In genomic region chr13:102141625-102142472, GRCh38 we compare ENCODE assay signal across 9 cellular contexts.
DNase-seq lines count a peak whose midpoint lies in the region; ATAC-seq and TF ChIP-seq lines count a peak whose summit lies in the region.
"Had no signal": no experiment of that assay in that cellular context is flagged by ENCODE, and none has a peak within 500 bp of the region (broad histone marks: within the 10 kb centered on the region; RNA-seq: fewer than 3 reads in every experiment).

No MANE protein-coding gene starts in this region.

- H3K4me1 Mint-ChIP-seq in T-cell = no peaks in the 10 kb centered on the region
- no peaks in the 10 kb centered on the region for H3K4me1 Mint-ChIP-seq in stimulated activated effector memory CD8-positive, alpha-beta T cell treated with anti-CD3 and anti-CD28 coated beads, Interleukin-12 subunit alpha, Interleukin-12 subunit beta, amount 100 ng/mL, for 72 hours

- no peaks in the 10 kb centered on the region for H3K36me3 Mint-ChIP-seq in T-cell
- H3K36me3 Mint-ChIP-seq in stimulated activated effector memory CD8-positive, alpha-beta T cell treated with anti-CD3 and anti-CD28 coated beads, Interleukin-12 subunit alpha, Interleukin-12 subunit beta, amount 100 ng/mL, for 72 hours = no peaks in the 10 kb centered on the region

- no peak for TF ChIP-seq POLR2A in adrenal gland (IDR thresholded peaks at IDR 0.05)

- H3K27ac Mint-ChIP-seq in T-cell = no peak overlapping the region
- no peak overlapping the region for H3K27ac Mint-ChIP-seq in stimulated activated effector memory CD8-positive, alpha-beta T cell treated with anti-CD3 and anti-CD28 coated beads, Interleukin-12 subunit alpha, Interleukin-12 subunit beta, amount 100 ng/mL, for 72 hours

- H3K27ac ChIP-seq in adrenal gland (no peak overlapping the region), left lung (no peak overlapping the region)
- H3K27ac ChIP-seq: SJSA1 had no signal

- H3K9me3 ChIP-seq in adrenal gland (replicated peaks in 1 of 3) (no peaks in the 10 kb centered on the region), left lung (no peaks in the 10 kb centered on the region)
- H3K9me3 ChIP-seq: SJSA1 had no signal

- DNase-seq in GM04504 (ENCODE audit: low read depth) = peak; percentile 1
- DNase-seq in HPDE6-E6E7 (ENCODE audit: extremely low spot score) = peak; percentile 13
- no peak for DNase-seq in adrenal gland
- no peak for DNase-seq in left lung
- no peak for DNase-seq in T-cell
- no peak for DNase-seq in stimulated activated effector memory CD8-positive, alpha-beta T cell treated with anti-CD3 and anti-CD28 coated beads, Interleukin-12 subunit alpha, Interleukin-12 subunit beta, amount 100 ng/mL, for 72 hours (ENCODE audit: low spot score in 2 of 2)
- no peak for DNase-seq in activated CD4-positive, alpha-beta T cell treated with anti-CD3 and anti-CD28 coated beads for 4 hours

- CTCF ChIA-PET in T-cell (lab: Charles Lee) = interaction anchor here in 1 of 2 donors (0.6 to 1.7 kb wide), 4 partner anchors 115 to 981 kb away, joined by 3 to 4 read pairs (median 3); no protein-coding TSS in a partner anchor

- WGBS in adrenal gland, 4 donors = 24 to 34% (median 28%) methylated on average over 4 of the region's 4 CpGs

- H3K36me3 ChIP-seq in adrenal gland (replicated peaks in 1 of 2) = no peaks in the 10 kb centered on the region
- no peaks in the 10 kb centered on the region for H3K36me3 ChIP-seq in left lung
- H3K36me3 ChIP-seq: SJSA1 had no signal

- intact Hi-C loops in adrenal gland (cut with DNase I) (no loop called here), left lung (cut with DNase I) (no loop called here)

- no peaks in the 10 kb centered on the region for H3K4me1 ChIP-seq in adrenal gland (replicated peaks in 1 of 2)
- no peaks in the 10 kb centered on the region for H3K4me1 ChIP-seq in left lung
- H3K4me1 ChIP-seq: SJSA1 had no signal

- no peaks in the 10 kb centered on the region for H3K9me3 Mint-ChIP-seq in T-cell
- no peaks in the 10 kb centered on the region for H3K9me3 Mint-ChIP-seq in stimulated activated effector memory CD8-positive, alpha-beta T cell treated with anti-CD3 and anti-CD28 coated beads, Interleukin-12 subunit alpha, Interleukin-12 subunit beta, amount 100 ng/mL, for 72 hours

- ATAC-seq in left lung = peak; percentile 39
- no peak for ATAC-seq in HG03469 (IDR thresholded peaks at IDR 0.05; ENCODE audit: unreplicated experiment)
- ATAC-seq in T-cell (replicated peaks in 1 of 4) = no peak
- ATAC-seq in stimulated activated effector memory CD8-positive, alpha-beta T cell treated with anti-CD3 and anti-CD28 coated beads, Interleukin-12 subunit alpha, Interleukin-12 subunit beta, amount 100 ng/mL, for 72 hours = no peak

- no peaks in the 10 kb centered on the region for H3K27me3 Mint-ChIP-seq in T-cell

- H3K27me3 ChIP-seq in adrenal gland = no peaks in the 10 kb centered on the region
- no peaks in the 10 kb centered on the region for H3K27me3 ChIP-seq in left lung
- H3K27me3 ChIP-seq: SJSA1 had no signal

- H3K4me3 Mint-ChIP-seq in T-cell = no peak overlapping the region
- H3K4me3 Mint-ChIP-seq in stimulated activated effector memory CD8-positive, alpha-beta T cell treated with anti-CD3 and anti-CD28 coated beads, Interleukin-12 subunit alpha, Interleukin-12 subunit beta, amount 100 ng/mL, for 72 hours = no peak overlapping the region

- TF ChIP-seq CTCF in adrenal gland (IDR thresholded peaks at IDR 0.05) (peak; percentile 43 to 73 (median 50)), left lung (IDR thresholded peaks at IDR 0.05) (peak; percentile 41 to 58)

- no peak overlapping the region for H3K4me3 ChIP-seq in adrenal gland
- H3K4me3 ChIP-seq in left lung = no peak overlapping the region
- H3K4me3 ChIP-seq: SJSA1 had no signal

- POLR2A ChIA-PET in T-cell (lab: Charles Lee) = no interaction called here

Comparison
In these comparisons a context has a peak if more than half of its experiments do, and no peak if none do; other contexts are left out.
1. DNase-seq: peak in GM04504 (single experiment) and HPDE6-E6E7 (single experiment); none in adrenal gland (0 of 7), left lung (0 of 2), T-cell (0 of 34), stimulated activated effector memory CD8-positive, alpha-beta T cell treated with anti-CD3 and anti-CD28 coated beads, Interleukin-12 subunit alpha, Interleukin-12 subunit beta, amount 100 ng/mL, for 72 hours (0 of 2) and activated CD4-positive, alpha-beta T cell treated with anti-CD3 and anti-CD28 coated beads for 4 hours (0 of 2).